In the genomic region with DNA sequence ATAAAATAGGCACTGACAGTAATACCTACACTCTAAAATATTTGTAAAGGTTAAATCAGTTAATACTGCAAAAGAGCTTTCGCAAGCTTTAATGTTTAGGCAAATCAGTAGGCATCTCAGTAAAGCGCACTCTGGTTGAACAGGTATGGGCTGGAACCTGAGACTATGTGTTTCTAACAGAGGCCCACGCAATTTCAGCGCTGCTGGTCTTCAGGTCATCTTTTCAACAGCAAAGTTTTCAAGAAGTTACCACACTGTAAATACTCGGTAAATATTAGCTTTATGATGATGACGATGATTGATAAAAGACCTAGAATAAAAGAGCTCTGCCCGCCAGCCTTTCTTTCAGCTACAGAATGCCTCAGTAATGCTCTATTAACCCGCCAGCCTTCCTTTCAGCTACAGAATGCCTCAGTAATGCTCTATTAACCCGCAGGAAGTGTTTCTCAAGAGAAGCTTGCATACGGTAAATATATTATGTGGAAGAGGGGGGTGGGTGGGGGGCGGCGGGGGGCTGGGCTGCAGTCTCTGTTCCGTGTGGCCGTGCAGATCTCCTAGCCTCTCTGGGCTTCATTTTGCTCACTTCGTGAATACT, we compare ENCODE assay signal across 1 cellular context.
TF ChIP-seq lines count a peak whose summit lies in the region.

No MANE protein-coding gene starts in this region.

TF ChIP-seq in HepG2, 621 proteins besides CTCF, POLR2A, EP300 and RAD21:
- TF ChIP-seq KDM2A (CRISPR knock-in tag; IDR thresholded peaks at IDR 0.05; ENCODE audit: borderline replicate concordance, low read depth) (no peak), ZNF180 (CRISPR knock-in tag; IDR thresholded peaks at IDR 0.05; ENCODE audit: borderline replicate concordance, low read depth) (no peak), RNF2 (conservative IDR thresholded peaks at IDR 0.05; ENCODE audit: low read depth) (no peak), ZNF557 (CRISPR knock-in tag; IDR thresholded peaks at IDR 0.05) (no peak), RORA (CRISPR knock-in tag; IDR thresholded peaks at IDR 0.05) (no peak), ARHGAP35 (CRISPR knock-in tag; IDR thresholded peaks at IDR 0.05; ENCODE audit: borderline replicate concordance) (no peak), REXO4 (CRISPR knock-in tag; IDR thresholded peaks at IDR 0.05; ENCODE audit: borderline replicate concordance) (no peak), IRX3 (CRISPR knock-in tag; IDR thresholded peaks at IDR 0.05; ENCODE audit: borderline replicate concordance, low read depth) (no peak), MZF1 (CRISPR knock-in tag; IDR thresholded peaks at IDR 0.05; ENCODE audit: borderline replicate concordance) (no peak), RBAK (CRISPR knock-in tag; IDR thresholded peaks at IDR 0.05) (no peak), ZNF879 (CRISPR knock-in tag; IDR thresholded peaks at IDR 0.05) (no peak), ZNF674 (CRISPR knock-in tag; IDR thresholded peaks at IDR 0.05; ENCODE audit: low read depth) (no peak), HOXD1 (CRISPR knock-in tag; IDR thresholded peaks at IDR 0.05) (no peak), AHR (CRISPR knock-in tag; IDR thresholded peaks at IDR 0.05) (no peak), SRF (IDR thresholded peaks at IDR 0.05; ENCODE audit: low read depth, low read length) (no peak)
- TF ChIP-seq, protein P1, sequence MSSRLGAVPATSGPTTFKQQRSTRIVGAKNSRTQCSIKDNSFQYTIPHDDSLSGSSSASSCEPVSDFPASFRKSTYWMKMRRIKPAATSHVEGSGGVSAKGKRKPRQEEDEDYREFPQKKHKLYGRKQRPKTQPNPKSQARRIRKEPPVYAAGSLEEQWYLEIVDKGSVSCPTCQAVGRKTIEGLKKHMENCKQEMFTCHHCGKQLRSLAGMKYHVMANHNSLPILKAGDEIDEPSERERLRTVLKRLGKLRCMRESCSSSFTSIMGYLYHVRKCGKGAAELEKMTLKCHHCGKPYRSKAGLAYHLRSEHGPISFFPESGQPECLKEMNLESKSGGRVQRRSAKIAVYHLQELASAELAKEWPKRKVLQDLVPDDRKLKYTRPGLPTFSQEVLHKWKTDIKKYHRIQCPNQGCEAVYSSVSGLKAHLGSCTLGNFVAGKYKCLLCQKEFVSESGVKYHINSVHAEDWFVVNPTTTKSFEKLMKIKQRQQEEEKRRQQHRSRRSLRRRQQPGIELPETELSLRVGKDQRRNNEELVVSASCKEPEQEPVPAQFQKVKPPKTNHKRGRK (CRISPR knock-in tag; IDR thresholded peaks at IDR 0.05) = no peak
- TF ChIP-seq, protein P2, sequence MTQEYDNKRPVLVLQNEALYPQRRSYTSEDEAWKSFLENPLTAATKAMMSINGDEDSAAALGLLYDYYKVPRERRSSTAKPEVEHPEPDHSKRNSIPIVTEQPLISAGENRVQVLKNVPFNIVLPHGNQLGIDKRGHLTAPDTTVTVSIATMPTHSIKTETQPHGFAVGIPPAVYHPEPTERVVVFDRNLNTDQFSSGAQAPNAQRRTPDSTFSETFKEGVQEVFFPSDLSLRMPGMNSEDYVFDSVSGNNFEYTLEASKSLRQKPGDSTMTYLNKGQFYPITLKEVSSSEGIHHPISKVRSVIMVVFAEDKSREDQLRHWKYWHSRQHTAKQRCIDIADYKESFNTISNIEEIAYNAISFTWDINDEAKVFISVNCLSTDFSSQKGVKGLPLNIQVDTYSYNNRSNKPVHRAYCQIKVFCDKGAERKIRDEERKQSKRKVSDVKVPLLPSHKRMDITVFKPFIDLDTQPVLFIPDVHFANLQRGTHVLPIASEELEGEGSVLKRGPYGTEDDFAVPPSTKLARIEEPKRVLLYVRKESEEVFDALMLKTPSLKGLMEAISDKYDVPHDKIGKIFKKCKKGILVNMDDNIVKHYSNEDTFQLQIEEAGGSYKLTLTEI (CRISPR knock-in tag; conservative IDR thresholded peaks at IDR 0.05) = no peak
- TF ChIP-seq, protein P3, sequence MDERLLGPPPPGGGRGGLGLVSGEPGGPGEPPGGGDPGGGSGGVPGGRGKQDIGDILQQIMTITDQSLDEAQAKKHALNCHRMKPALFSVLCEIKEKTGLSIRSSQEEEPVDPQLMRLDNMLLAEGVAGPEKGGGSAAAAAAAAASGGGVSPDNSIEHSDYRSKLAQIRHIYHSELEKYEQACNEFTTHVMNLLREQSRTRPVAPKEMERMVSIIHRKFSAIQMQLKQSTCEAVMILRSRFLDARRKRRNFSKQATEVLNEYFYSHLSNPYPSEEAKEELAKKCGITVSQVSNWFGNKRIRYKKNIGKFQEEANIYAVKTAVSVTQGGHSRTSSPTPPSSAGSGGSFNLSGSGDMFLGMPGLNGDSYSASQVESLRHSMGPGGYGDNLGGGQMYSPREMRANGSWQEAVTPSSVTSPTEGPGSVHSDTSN (CRISPR knock-in tag; IDR thresholded peaks at IDR 0.05) = no peak
